1 cellular context compared by ENCODE assay signal in genomic region chr10:83886871-83887270, GRCh38.
TF ChIP-seq lines count a peak whose summit lies in the region.

No MANE protein-coding gene starts in this region.

TF ChIP-seq in GM23338, 12 proteins besides CTCF, POLR2A, EP300 and RAD21 (continued from another document):
- no peak for TF ChIP-seq ZNF462 (CRISPR knock-in tag; IDR thresholded peaks at IDR 0.05)
- no peak for TF ChIP-seq NANOG (IDR thresholded peaks at IDR 0.05; ENCODE audit: borderline replicate concordance)
- TF ChIP-seq POLR2AphosphoS5 (IDR thresholded peaks at IDR 0.05; ENCODE audit: low read depth), result no peak
- TF ChIP-seq ZNF331 (CRISPR knock-in tag; IDR thresholded peaks at IDR 0.05; ENCODE audit: low read depth), result no peak
- TF ChIP-seq REST (IDR thresholded peaks at IDR 0.05; ENCODE audit: unreplicated experiment), result no peak
